ENCODE assay signal across 15 cellular contexts in the genomic region with DNA sequence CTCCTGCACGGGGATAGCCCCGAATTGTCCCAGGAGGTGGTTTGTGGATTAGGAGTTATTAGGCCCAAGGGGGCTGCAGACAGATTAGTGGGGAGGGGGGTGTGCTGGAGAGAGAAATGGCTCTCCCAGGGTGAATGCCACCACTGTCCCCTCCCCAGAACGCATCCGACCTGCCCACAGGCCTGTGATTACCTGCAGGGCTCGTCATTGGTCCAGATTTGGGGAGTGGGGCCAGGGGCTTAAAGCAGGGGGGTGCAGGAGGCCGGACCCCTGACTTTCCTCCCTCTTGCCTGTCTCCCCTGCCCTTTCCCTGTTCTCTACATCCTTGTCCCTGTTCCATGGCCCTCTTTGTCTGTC. TPM values are rescaled to one million over a fixed set of nuclear protein-coding genes. Genes with fewer than 3 reads are reported as not detected.
DNase-seq lines count a peak whose midpoint lies in the region; ATAC-seq and TF ChIP-seq lines count a peak whose summit lies in the region.
"Had no signal": no experiment of that assay in that cellular context is flagged by ENCODE, and none has a peak within 500 bp of the region (broad histone marks: within the 10 kb centered on the region; RNA-seq: fewer than 3 reads in every experiment).

No MANE protein-coding gene starts in this region.

- ATAC-seq in HG03442 (IDR thresholded peaks at IDR 0.05; ENCODE audit: unreplicated experiment): no peak
- no peak for ATAC-seq in GM19328 (IDR thresholded peaks at IDR 0.05; ENCODE audit: unreplicated experiment)
- ATAC-seq in lower lobe of right lung: no peak

- intact Hi-C loops in lower lobe of right lung (cut with DNase I): no loop called here

- peaks cover 72% of the 10 kb centered on the region for H3K27me3 Mint-ChIP-seq in brain
- H3K27me3 Mint-ChIP-seq in mesothelial cell of epicardium (ENCODE audit: low read depth): peaks cover 46% of the 10 kb centered on the region

- H3K9me3 Mint-ChIP-seq in brain: peaks cover 0 to 9% (median 2%) of the 10 kb centered on the region in 5 experiments
- H3K9me3 Mint-ChIP-seq in mesothelial cell of epicardium: no peaks in the 10 kb centered on the region
- H3K9me3 Mint-ChIP-seq: activated naive CD8-positive, alpha-beta T cell treated with anti-CD3 and anti-CD28 coated beads, Interleukin-2, amount 10 ng/mL, durations not matched to agents 7 days and 5 days had no signal

- H3K27me3 ChIP-seq in BLaER1: peaks cover 26% of the 10 kb centered on the region
- peaks cover 41% of the 10 kb centered on the region for H3K27me3 ChIP-seq in lower lobe of right lung (ENCODE audit: low read depth)

- no peaks in the 10 kb centered on the region for H3K36me3 ChIP-seq in BLaER1
- no peaks in the 10 kb centered on the region for H3K36me3 ChIP-seq in lower lobe of right lung

- no peak overlapping the region for H3K27ac ChIP-seq in BLaER1
- H3K27ac ChIP-seq in lower lobe of right lung: no peak overlapping the region

- peak overlapping the region; percentile 85 for H3K4me2 ChIP-seq in BLaER1

- H3K4me3 ChIP-seq in BLaER1 (peak overlapping the region; percentile 60; the same call in 1 of the 2 replicates), HFF-Myc (replicated peaks; ENCODE audit: low read depth, low read length) (peak overlapping the region; percentile 48), lower lobe of right lung (no peak overlapping the region)

- H3K36me3 Mint-ChIP-seq in brain (no peaks in the 10 kb centered on the region), mesothelial cell of epicardium (no peaks in the 10 kb centered on the region)
- H3K36me3 Mint-ChIP-seq: activated naive CD8-positive, alpha-beta T cell treated with anti-CD3 and anti-CD28 coated beads, Interleukin-2, amount 10 ng/mL, durations not matched to agents 7 days and 5 days had no signal

- H3K4me3 Mint-ChIP-seq in brain: peak overlapping the region in 4 of 5 experiments; percentile 24 to 75 (median 58)
- H3K4me3 Mint-ChIP-seq in mesothelial cell of epicardium: peak overlapping the region; percentile 51

- H3K27ac Mint-ChIP-seq in brain (peak overlapping the region in 1 of 5 experiments; percentile 87), mesothelial cell of epicardium (no peak overlapping the region)
- H3K27ac Mint-ChIP-seq: activated naive CD8-positive, alpha-beta T cell treated with anti-CD3 and anti-CD28 coated beads, Interleukin-2, amount 10 ng/mL, durations not matched to agents 7 days and 5 days had no signal

- TF ChIP-seq CTCF in HFF-Myc (IDR thresholded peaks at IDR 0.05; ENCODE audit: low read depth, low read length, missing control alignments): no peak
- TF ChIP-seq CTCF in brain (conservative IDR thresholded peaks at IDR 0.05): peak; percentile 2 to 48
- peak; percentile 6 for TF ChIP-seq CTCF in mesothelial cell of epicardium (IDR thresholded peaks at IDR 0.05; ENCODE audit: unreplicated experiment)
- no peak for TF ChIP-seq CTCF in lower lobe of right lung (IDR thresholded peaks at IDR 0.05)

- no peak for DNase-seq in HFF-Myc (ENCODE audit: extremely low read depth, low read depth)
- no peak for DNase-seq in mesothelial cell of epicardium (ENCODE audit: low spot score in 2 of 2, unreplicated experiment in 2 of 2)
- DNase-seq in epidermal melanocyte (ENCODE audit: insufficient read length, low spot score): no peak
- DNase-seq in lower lobe of right lung: no peak
- DNase-seq: cerebellar nuclear complex, GOT3, NCI-H226 had no signal

- no peak overlapping the region for H3K9ac ChIP-seq in BLaER1

- peaks cover 50% of the 10 kb centered on the region for H3K4me1 ChIP-seq in BLaER1
- H3K4me1 ChIP-seq in lower lobe of right lung: peaks cover 15% of the 10 kb centered on the region

- H3K4me1 Mint-ChIP-seq in brain (peaks cover 21% of the 10 kb centered on the region), mesothelial cell of epicardium (peaks cover 20% of the 10 kb centered on the region)

- no peaks in the 10 kb centered on the region for H4K20me1 ChIP-seq in BLaER1

- no peaks in the 10 kb centered on the region for H3K9me3 ChIP-seq in BLaER1
- H3K9me3 ChIP-seq in lower lobe of right lung: no peaks in the 10 kb centered on the region

RNA-seq across cellular contexts. Expression of a gene that starts 1.2 kb away (rescaled TPM):
- polyA plus RNA-seq in brain (ENCODE audit: insufficient read depth, low read depth, low replicate concordance): 20.5 TPM
- total RNA-seq in mesothelial cell of epicardium (1.7 to 2.8 TPM (median 2.4 TPM) in 3 replicates), lower lobe of right lung (2.7 TPM)

RNA-seq across cellular contexts. Expression of a gene that starts 15.1 kb away (rescaled TPM):
- polyA plus RNA-seq in brain (ENCODE audit: insufficient read depth, low read depth, low replicate concordance): 21.4 TPM
- 54.0 to 61.1 TPM (median 56.9 TPM) in 3 replicates for total RNA-seq in mesothelial cell of epicardium
- total RNA-seq in lower lobe of right lung: 24.3 TPM

RNA-seq across cellular contexts. Expression of a gene that starts 21.6 kb away (rescaled TPM):
- 1.3 TPM for polyA plus RNA-seq in brain (ENCODE audit: insufficient read depth, low read depth, low replicate concordance)
- total RNA-seq in mesothelial cell of epicardium (5.4 to 6.0 TPM (median 5.9 TPM) in 3 replicates), lower lobe of right lung (2.7 TPM)

RNA-seq across cellular contexts. Expression of a gene that starts 33.4 kb away (rescaled TPM):
- not detected for polyA plus RNA-seq in brain (ENCODE audit: insufficient read depth, low read depth, low replicate concordance)
- 0.32 TPM in 1 of 3 replicates, not detected in the others for total RNA-seq in mesothelial cell of epicardium
- total RNA-seq in lower lobe of right lung: 1.1 TPM
- total RNA-seq: activated CD8-positive, alpha-beta memory T cell treated with anti-CD3 and anti-CD28 coated beads for 36 hours; fibroblast of lung; HT1080 had no signal
- polyA plus RNA-seq: fibroblast of lung had no signal

RNA-seq across cellular contexts. Expression of a gene that starts 45.1 kb away (rescaled TPM):
- 0.29 TPM for polyA plus RNA-seq in brain (ENCODE audit: insufficient read depth, low read depth, low replicate concordance)
- total RNA-seq in mesothelial cell of epicardium: 0.49 to 1.1 TPM (median 0.90 TPM) in 3 replicates
- 11.3 TPM for total RNA-seq in lower lobe of right lung
- total RNA-seq: activated CD8-positive, alpha-beta memory T cell treated with anti-CD3 and anti-CD28 coated beads for 36 hours; activated naive CD8-positive, alpha-beta T cell treated with anti-CD3 and anti-CD28 coated beads, Interleukin-2, amount 10 ng/mL, durations not matched to agents 7 days and 5 days; fibroblast of lung; HT1080 had no signal
- polyA plus RNA-seq: fibroblast of lung had no signal

Comparison
In these comparisons a context has a peak if more than half of its experiments do, and no peak if none do; other contexts are left out.
1. CTCF ChIP-seq: peak in brain (2 of 2) and mesothelial cell of epicardium (single experiment); none in HFF-Myc (single experiment) and lower lobe of right lung (single experiment).